ENCODE assay signal across 17 cellular contexts in genomic region chr15:25378501-25378901, GRCh38.
DNase-seq lines count a peak whose midpoint lies in the region.
"Had no signal": no experiment of that assay in that cellular context is flagged by ENCODE, and none has a peak within 500 bp of the region (broad histone marks: within the 10 kb centered on the region; RNA-seq: fewer than 3 reads in every experiment).

No MANE protein-coding gene starts in this region.

- H3K9ac ChIP-seq in adipocyte (ENCODE audit: low read length): no peak overlapping the region

- H3K4me1 ChIP-seq in adipocyte (ENCODE audit: control insufficient read depth, insufficient read depth, low read length): peaks cover 5% of the 10 kb centered on the region

- no peaks in the 10 kb centered on the region for H3K27me3 ChIP-seq in adipocyte (replicated peaks; ENCODE audit: control insufficient read depth, insufficient read depth, low read length)
- H3K27me3 ChIP-seq: heart left ventricle, transverse colon had no signal

- H3K36me3 ChIP-seq in adipocyte (ENCODE audit: control insufficient read depth, insufficient read depth, low read length, severe bottlenecking): peaks cover 16% of the 10 kb centered on the region

- no peak overlapping the region for H3K4me3 ChIP-seq in adipocyte (ENCODE audit: low read length)
- H3K4me3 ChIP-seq: heart left ventricle, transverse colon had no signal

- DNase-seq in ELR (ENCODE audit: low read depth) (peak; percentile 55), HCEC 1CT (peak; percentile 47), adipocyte (ENCODE audit: low read depth) (peak; percentile 36), hepatic stellate cell (ENCODE audit: low spot score) (peak; percentile 14), DMS153 treated with DMSO at 0.1 percent for 48 hours (lab: John Stamatoyannopoulos, UW; ENCODE audit: unreplicated experiment) (no peak), NCI-H1105 (lab: John Stamatoyannopoulos, UW) (no peak), NCI-H524 treated with DMSO at 0.1 percent for 48 hours (lab: John Stamatoyannopoulos, UW) (no peak), NCI-H446 (lab: John Stamatoyannopoulos, UW) (no peak)
- DNase-seq: activated CD8-positive, alpha-beta T cell treated with anti-CD3 and anti-CD28 coated beads, Interleukin-2, amount 10 ng/mL, durations not matched to agents 7 days and 5 days; AML-193; amygdala; effector memory CD8-positive, alpha-beta T cell; heart left ventricle; NCI-H1417; NCI-H526 treated with DMSO at 0.1 percent for 48 hours; SHP77; transverse colon had no signal

- no peaks in the 10 kb centered on the region for H3K9me3 ChIP-seq in adipocyte (ENCODE audit: control insufficient read depth, low read length)
- H3K9me3 ChIP-seq: transverse colon had no signal

Comparison
In these comparisons a context has a peak if more than half of its experiments do, and no peak if none do; other contexts are left out.
1. DNase-seq: peak in ELR (single experiment), HCEC 1CT (single experiment), adipocyte (single experiment) and hepatic stellate cell (single experiment); none in DMS153 treated with DMSO at 0.1 percent for 48 hours (single experiment), NCI-H1105 (single experiment), NCI-H524 treated with DMSO at 0.1 percent for 48 hours (single experiment) and NCI-H446 (0 of 2).